10 cellular contexts compared by ENCODE assay signal in genomic region chr2:5710615-5711014, GRCh38. TPM values are rescaled to one million over a fixed set of nuclear protein-coding genes. Genes with fewer than 3 reads are reported as not detected.
"Had no signal": no experiment of that assay in that cellular context is flagged by ENCODE, and none has a peak within 500 bp of the region (broad histone marks: within the 10 kb centered on the region; RNA-seq: fewer than 3 reads in every experiment).

No MANE protein-coding gene starts in this region.

- DNase-seq: H9, HCEC 1CT, HFFc6, KG1 had no signal

- ATAC-seq: GM23338 had no signal

- FAIRE-seq: H1, H54, HTR-8/SVneo had no signal

- H3K4me3 ChIP-seq: GM23338 had no signal

- H3K4me2 ChIP-seq: GM23338 had no signal

- H2AFZ ChIP-seq: GM23338 had no signal

RNA-seq across cellular contexts. Expression of gene SOX11, which starts 18.4 kb away (rescaled TPM):
- total RNA-seq: HFFc6, HT-29 had no signal
- polyA plus RNA-seq: IgD-negative memory B cell had no signal
